ENCODE assay signal across 28 cellular contexts in genomic region chr1:69847670-69848069, GRCh38.
"Had no signal": no experiment of that assay in that cellular context is flagged by ENCODE, and none has a peak within 500 bp of the region (broad histone marks: within the 10 kb centered on the region; RNA-seq: fewer than 3 reads in every experiment).

No MANE protein-coding gene starts in this region.

- H3K36me3 Mint-ChIP-seq: stimulated activated effector memory CD8-positive, alpha-beta T cell treated with anti-CD3 and anti-CD28 coated beads, Interleukin-12 subunit alpha, Interleukin-12 subunit beta, amount 100 ng/mL, for 72 hours; stimulated activated memory B cell treated with anti-CD40 and anti-IgM and Interleukin-4, amounts not matched to agents 10 μg/mL and 1 μg/mL and 100 μg/mL, for 72 hours; stimulated activated naive B cell treated with anti-CD40 and anti-IgM and Interleukin-4, amounts not matched to agents 10 μg/mL and 1 μg/mL and 100 μg/mL, for 72 hours; type B pancreatic cell had no signal

- H3K9me3 ChIP-seq: stomach, suprapubic skin, testis, thoracic aorta, thyroid gland, tibial artery, tibial nerve, transverse colon, upper lobe of left lung, upper lobe of right lung, uterus, vagina had no signal

- DNase-seq: stimulated activated CD4-positive, alpha-beta T cell treated with anti-CD3 and anti-CD28 coated beads, Interleukin-2, amount 100 ng/mL, for 48 hours; stimulated activated CD4-positive, alpha-beta T cell treated with anti-CD3 and anti-CD28 coated beads, Interleukin-4, amount 100 ng/mL, for 1 hour; stimulated activated CD4-positive, alpha-beta T cell treated with anti-CD3 and anti-CD28 coated beads, Interleukin-4, amount 100 ng/mL, for 24 hours; stimulated activated CD4-positive, alpha-beta T cell treated with anti-CD3 and anti-CD28 coated beads, Interleukin-4, amount 100 ng/mL, for 4 hours; stimulated activated CD8-positive, alpha-beta memory T cell treated with anti-CD3 and anti-CD28 coated beads, Interleukin-4, amount 100 ng/mL, for 48 hours; stimulated activated naive B cell treated with anti-CD40 and anti-IgM and Interleukin-4, amounts not matched to agents 10 μg/mL and 1 μg/mL and 100 μg/mL, for 72 hours; stimulated activated naive CD4-positive, alpha-beta T cell; stimulated activated naive CD4-positive, alpha-beta T cell treated with Interleukin-2 at 50 U/mL for 16 hours; stimulated activated naive CD8-positive, alpha-beta T cell treated with anti-CD3 and anti-CD28 coated beads, Interleukin-15, amount 100 ng/mL, for 72 hours; stimulated activated naive CD8-positive, alpha-beta T cell treated with anti-CD3 and anti-CD28 coated beads, Interleukin-15, Interleukin-2, amounts not matched to agents 100 U/mL and 50 U/mL, for 24 hours; stomach; substantia nigra; testis; thyroid gland; tibial artery; transverse colon; trophoblast cell; upper lobe of left lung; upper lobe of right lung; uterus had no signal

- H3K4me1 Mint-ChIP-seq: stimulated activated effector memory CD8-positive, alpha-beta T cell treated with anti-CD3 and anti-CD28 coated beads, Interleukin-12 subunit alpha, Interleukin-12 subunit beta, amount 100 ng/mL, for 72 hours; stimulated activated memory B cell treated with anti-CD40 and anti-IgM and Interleukin-4, amounts not matched to agents 10 μg/mL and 1 μg/mL and 100 μg/mL, for 72 hours; stimulated activated naive B cell treated with anti-CD40 and anti-IgM and Interleukin-4, amounts not matched to agents 10 μg/mL and 1 μg/mL and 100 μg/mL, for 72 hours; stimulated activated naive CD8-positive, alpha-beta T cell treated with anti-CD3 and anti-CD28 coated beads, Interleukin-15, amount 100 ng/mL, for 72 hours had no signal

- H3K27ac ChIP-seq: stomach, suprapubic skin, testis, thoracic aorta, thyroid gland, tibial artery, tibial nerve, transverse colon, upper lobe of left lung, upper lobe of right lung, uterus, vagina had no signal

- H3K27me3 Mint-ChIP-seq: stimulated activated memory B cell treated with anti-CD40 and anti-IgM and Interleukin-4, amounts not matched to agents 10 μg/mL and 1 μg/mL and 100 μg/mL, for 72 hours; stimulated activated naive B cell treated with anti-CD40 and anti-IgM and Interleukin-4, amounts not matched to agents 10 μg/mL and 1 μg/mL and 100 μg/mL, for 72 hours; stimulated activated naive CD8-positive, alpha-beta T cell treated with anti-CD3 and anti-CD28 coated beads, Interleukin-15, amount 100 ng/mL, for 72 hours; stimulated activated naive CD8-positive, alpha-beta T cell treated with anti-CD3 and anti-CD28 coated beads, Interleukin-15, Interleukin-2, amounts not matched to agents 100 ng/mL and 50 ng/mL, for 24 hours; type B pancreatic cell had no signal

- H3K36me3 ChIP-seq: stomach, suprapubic skin, thoracic aorta, thyroid gland, tibial artery, tibial nerve, transverse colon, upper lobe of left lung, upper lobe of right lung, uterus, vagina had no signal

- H3K4me3 Mint-ChIP-seq: stimulated activated effector memory CD8-positive, alpha-beta T cell treated with anti-CD3 and anti-CD28 coated beads, Interleukin-12 subunit alpha, Interleukin-12 subunit beta, amount 100 ng/mL, for 72 hours; stimulated activated memory B cell treated with anti-CD40 and anti-IgM and Interleukin-4, amounts not matched to agents 10 μg/mL and 1 μg/mL and 100 μg/mL, for 72 hours; stimulated activated naive B cell treated with anti-CD40 and anti-IgM and Interleukin-4, amounts not matched to agents 10 μg/mL and 1 μg/mL and 100 μg/mL, for 72 hours; stimulated activated naive CD8-positive, alpha-beta T cell treated with anti-CD3 and anti-CD28 coated beads, Interleukin-15, amount 100 ng/mL, for 72 hours; stimulated activated naive CD8-positive, alpha-beta T cell treated with anti-CD3 and anti-CD28 coated beads, Interleukin-15, Interleukin-2, amounts not matched to agents 100 ng/mL and 50 ng/mL, for 24 hours; type B pancreatic cell had no signal

- H3K27ac Mint-ChIP-seq: stimulated activated effector memory CD8-positive, alpha-beta T cell treated with anti-CD3 and anti-CD28 coated beads, Interleukin-12 subunit alpha, Interleukin-12 subunit beta, amount 100 ng/mL, for 72 hours; stimulated activated memory B cell treated with anti-CD40 and anti-IgM and Interleukin-4, amounts not matched to agents 10 μg/mL and 1 μg/mL and 100 μg/mL, for 72 hours; stimulated activated naive B cell treated with anti-CD40 and anti-IgM and Interleukin-4, amounts not matched to agents 10 μg/mL and 1 μg/mL and 100 μg/mL, for 72 hours; stimulated activated naive CD8-positive, alpha-beta T cell treated with anti-CD3 and anti-CD28 coated beads, Interleukin-15, amount 100 ng/mL, for 72 hours; stimulated activated naive CD8-positive, alpha-beta T cell treated with anti-CD3 and anti-CD28 coated beads, Interleukin-15, Interleukin-2, amounts not matched to agents 100 ng/mL and 50 ng/mL, for 24 hours; type B pancreatic cell had no signal

- H3K4me3 ChIP-seq: stomach, suprapubic skin, testis, thoracic aorta, thyroid gland, tibial artery, tibial nerve, transverse colon, upper lobe of left lung, upper lobe of right lung, uterus, vagina had no signal

- H3K27me3 ChIP-seq: stomach, suprapubic skin, testis, thyroid gland, tibial artery, tibial nerve, transverse colon, upper lobe of left lung, upper lobe of right lung, uterus, vagina had no signal

- H3K4me1 ChIP-seq: stomach, suprapubic skin, testis, thyroid gland, tibial artery, tibial nerve, transverse colon, upper lobe of left lung, upper lobe of right lung, uterus, vagina had no signal

- H3K9me3 Mint-ChIP-seq: type B pancreatic cell had no signal
